In genomic region chr6:150576651-150577226, GRCh38 we compare ENCODE assay signal across 3 cellular contexts.
TF ChIP-seq lines count a peak whose summit lies in the region.

No MANE protein-coding gene starts in this region.

TF ChIP-seq in liver, 16 proteins besides CTCF, POLR2A, EP300 and RAD21:
- no peak for TF ChIP-seq GABPA (IDR thresholded peaks at IDR 0.05 in 1 of 2, conservative IDR thresholded peaks at IDR 0.05 in 1 of 2)
- peak; percentile 68 for TF ChIP-seq NR2F2 (IDR thresholded peaks at IDR 0.05)

TF ChIP-seq in HepG2, 621 proteins besides CTCF, POLR2A, EP300 and RAD21:
- TF ChIP-seq NFE2L1 (CRISPR knock-in tag; IDR thresholded peaks at IDR 0.05; ENCODE audit: borderline replicate concordance): no peak
- TF ChIP-seq ZNF556 (CRISPR knock-in tag; IDR thresholded peaks at IDR 0.05; ENCODE audit: borderline replicate concordance): no peak
- TF ChIP-seq POGZ (CRISPR knock-in tag; IDR thresholded peaks at IDR 0.05): no peak
- no peak for TF ChIP-seq HIVEP1 (CRISPR knock-in tag; IDR thresholded peaks at IDR 0.05)
- TF ChIP-seq, protein P1, sequence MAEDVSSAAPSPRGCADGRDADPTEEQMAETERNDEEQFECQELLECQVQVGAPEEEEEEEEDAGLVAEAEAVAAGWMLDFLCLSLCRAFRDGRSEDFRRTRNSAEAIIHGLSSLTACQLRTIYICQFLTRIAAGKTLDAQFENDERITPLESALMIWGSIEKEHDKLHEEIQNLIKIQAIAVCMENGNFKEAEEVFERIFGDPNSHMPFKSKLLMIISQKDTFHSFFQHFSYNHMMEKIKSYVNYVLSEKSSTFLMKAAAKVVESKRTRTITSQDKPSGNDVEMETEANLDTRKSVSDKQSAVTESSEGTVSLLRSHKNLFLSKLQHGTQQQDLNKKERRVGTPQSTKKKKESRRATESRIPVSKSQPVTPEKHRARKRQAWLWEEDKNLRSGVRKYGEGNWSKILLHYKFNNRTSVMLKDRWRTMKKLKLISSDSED (CRISPR knock-in tag; IDR thresholded peaks at IDR 0.05): no peak
- TF ChIP-seq ZNF552 (CRISPR knock-in tag; IDR thresholded peaks at IDR 0.05; ENCODE audit: borderline replicate concordance): no peak
- no peak for TF ChIP-seq ZSCAN22 (CRISPR knock-in tag; IDR thresholded peaks at IDR 0.05)
- no peak for TF ChIP-seq ZNF20 (CRISPR knock-in tag; IDR thresholded peaks at IDR 0.05)
- TF ChIP-seq, protein P2, sequence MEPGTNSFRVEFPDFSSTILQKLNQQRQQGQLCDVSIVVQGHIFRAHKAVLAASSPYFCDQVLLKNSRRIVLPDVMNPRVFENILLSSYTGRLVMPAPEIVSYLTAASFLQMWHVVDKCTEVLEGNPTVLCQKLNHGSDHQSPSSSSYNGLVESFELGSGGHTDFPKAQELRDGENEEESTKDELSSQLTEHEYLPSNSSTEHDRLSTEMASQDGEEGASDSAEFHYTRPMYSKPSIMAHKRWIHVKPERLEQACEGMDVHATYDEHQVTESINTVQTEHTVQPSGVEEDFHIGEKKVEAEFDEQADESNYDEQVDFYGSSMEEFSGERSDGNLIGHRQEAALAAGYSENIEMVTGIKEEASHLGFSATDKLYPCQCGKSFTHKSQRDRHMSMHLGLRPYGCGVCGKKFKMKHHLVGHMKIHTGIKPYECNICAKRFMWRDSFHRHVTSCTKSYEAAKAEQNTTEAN (CRISPR knock-in tag; conservative IDR thresholded peaks at IDR 0.05): no peak
- no peak for TF ChIP-seq ARID2 (CRISPR knock-in tag; IDR thresholded peaks at IDR 0.05; ENCODE audit: borderline replicate concordance)
- TF ChIP-seq JUND (CRISPR knock-in tag; IDR thresholded peaks at IDR 0.05): no peak
- TF ChIP-seq SALL2 (CRISPR knock-in tag; IDR thresholded peaks at IDR 0.05): no peak
- no peak for TF ChIP-seq JARID2 (CRISPR knock-in tag; IDR thresholded peaks at IDR 0.05; ENCODE audit: insufficient replicate concordance)

TF ChIP-seq in H1, 55 proteins besides CTCF, POLR2A, EP300 and RAD21:
- TF ChIP-seq KDM4A (IDR thresholded peaks at IDR 0.05; ENCODE audit: low read depth, low read length, severe bottlenecking): no peak
- TF ChIP-seq SRF (IDR thresholded peaks at IDR 0.05; ENCODE audit: low read depth, low read length): no peak
- TF ChIP-seq CHD1 (IDR thresholded peaks at IDR 0.05; ENCODE audit: low read depth, low read length): no peak
